9 cellular contexts compared by ENCODE assay signal in the genomic region with DNA sequence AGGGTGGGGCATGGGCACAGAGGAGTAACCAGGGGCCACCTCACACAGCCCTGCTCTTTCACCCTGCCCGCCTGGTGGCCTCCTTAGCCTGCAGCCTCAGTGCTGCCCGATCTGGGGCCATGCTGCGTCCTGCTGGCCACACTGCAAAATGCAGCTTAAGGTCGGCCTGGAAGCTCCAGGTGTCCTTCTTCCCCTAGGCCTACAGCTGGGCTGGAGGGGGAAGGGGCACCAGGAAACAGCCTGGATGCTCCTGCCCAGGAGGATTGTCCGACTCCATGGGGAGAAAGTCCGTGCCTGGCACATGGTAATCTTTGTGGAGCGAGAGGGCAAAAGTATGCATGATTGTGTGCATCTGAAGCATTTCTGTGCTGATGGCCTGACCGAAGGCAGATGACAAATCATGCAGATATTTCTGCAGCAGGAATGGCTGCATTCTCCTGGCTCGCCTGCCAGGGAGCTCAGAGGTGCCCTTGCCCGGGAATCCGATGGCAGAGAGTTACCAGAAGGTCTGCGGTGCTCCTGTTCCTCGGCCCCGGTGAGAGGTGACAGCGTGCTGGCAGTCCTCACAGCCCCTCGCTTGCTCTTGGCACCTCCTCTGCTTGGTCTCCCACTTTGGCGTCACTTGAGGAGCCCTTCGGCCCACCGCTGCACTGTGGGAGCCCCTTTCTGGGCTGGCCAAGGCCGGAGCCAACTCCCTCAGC. TPM values are rescaled to one million over a fixed set of nuclear protein-coding genes. Genes with fewer than 3 reads are reported as not detected.
DNase-seq lines count a peak whose midpoint lies in the region; ATAC-seq and TF ChIP-seq lines count a peak whose summit lies in the region.
"Had no signal": no experiment of that assay in that cellular context is flagged by ENCODE, and none has a peak within 500 bp of the region (broad histone marks: within the 10 kb centered on the region; RNA-seq: fewer than 3 reads in every experiment).

No MANE protein-coding gene starts in this region.

- ATAC-seq in heart left ventricle, result peak in 3 of 4 donors; percentile 50 to 72 (median 65)
- ATAC-seq in HG02970 (IDR thresholded peaks at IDR 0.05; ENCODE audit: low FRiP score, unreplicated experiment), result no peak
- ATAC-seq in GM18498 (IDR thresholded peaks at IDR 0.05; ENCODE audit: unreplicated experiment), result no peak

- 0 out of 22 replicates have a peak overlapping the region, but pooled peaks of 1 of the 11 experiments have one; percentile 36 for H3K9ac ChIP-seq in BLaER1 treated with 17β-estradiol and CSF1 and Interleukin-3, amounts not matched to agents 10 nM and 100 nM

- peak; percentile 37 for DNase-seq in SW480 (ENCODE audit: low spot score)
- DNase-seq in heart left ventricle, result peak in 1 of 5 donors; percentile 61
- no peak for DNase-seq in type B pancreatic cell (ENCODE audit: extremely low spot score, unreplicated experiment)
- DNase-seq in kidney glomerular epithelial cell (lab: John Stamatoyannopoulos, UW), result no peak

- WGBS in heart left ventricle, 4 donors, result 56 to 78% (median 64%) methylated on average over 14 to 20 of the region's 20 CpGs

- peak overlapping the region in 1 of 11 experiments; percentile 57; a peak in 1 of 22 replicates for H3K27ac ChIP-seq in BLaER1 treated with 17β-estradiol and CSF1 and Interleukin-3, amounts not matched to agents 10 nM and 100 nM
- H3K27ac ChIP-seq in HEK293 (ENCODE audit: extremely low read depth, low read depth, low read length), result no peak overlapping the region
- no peak overlapping the region for H3K27ac ChIP-seq in heart left ventricle

- H4K20me1 ChIP-seq in BLaER1 treated with 17β-estradiol and CSF1 and Interleukin-3, amounts not matched to agents 10 nM and 100 nM, result no peaks in the 10 kb centered on the region

- intact Hi-C loops in heart left ventricle (cut with DNase I), result no loop called here

- peaks cover 4% of the 10 kb centered on the region for H3K27me3 Mint-ChIP-seq in type B pancreatic cell

- no peak overlapping the region for H3K4me3 Mint-ChIP-seq in type B pancreatic cell

- peaks cover 33 to 69% (median 64%) of the 10 kb centered on the region in 10 experiments for H3K4me1 ChIP-seq in BLaER1 treated with 17β-estradiol and CSF1 and Interleukin-3, amounts not matched to agents 10 nM and 100 nM
- H3K4me1 ChIP-seq in HEK293 (ENCODE audit: control insufficient read depth, insufficient read depth, low read length), result no peaks in the 10 kb centered on the region
- H3K4me1 ChIP-seq in heart left ventricle, result peaks cover 0 to 7% (median 0%) of the 10 kb centered on the region in 12 donors

- H3K4me3 ChIP-seq in BLaER1 treated with 17β-estradiol and CSF1 and Interleukin-3, amounts not matched to agents 10 nM and 100 nM, result no peak overlapping the region
- H3K4me3 ChIP-seq in HEK293 (ENCODE audit: low read depth, low read length), result no peak overlapping the region
- no peak overlapping the region for H3K4me3 ChIP-seq in heart left ventricle

- POLR2A ChIA-PET in HEK293 (lab: Yijun Ruan, JAX), result no interaction called here

- no peaks in the 10 kb centered on the region for H3K9me3 Mint-ChIP-seq in type B pancreatic cell
- H3K9me3 Mint-ChIP-seq: IgD-negative memory B cell had no signal

- no peaks in the 10 kb centered on the region; a peak in 2 of 22 replicates for H3K36me3 ChIP-seq in BLaER1 treated with 17β-estradiol and CSF1 and Interleukin-3, amounts not matched to agents 10 nM and 100 nM
- H3K36me3 ChIP-seq in HEK293 (ENCODE audit: control insufficient read depth in 2 of 2, insufficient read depth in 1 of 2, low read length in 2 of 2) (no peaks in the 10 kb centered on the region), heart left ventricle (no peaks in the 10 kb centered on the region)

- no peaks in the 10 kb centered on the region for H3K4me1 Mint-ChIP-seq in type B pancreatic cell (ENCODE audit: unreplicated experiment)

- H3K27me3 ChIP-seq in BLaER1 treated with 17β-estradiol and CSF1 and Interleukin-3, amounts not matched to agents 10 nM and 100 nM, result no peaks in the 10 kb centered on the region
- no peaks in the 10 kb centered on the region for H3K27me3 ChIP-seq in heart left ventricle

- no peak for TF ChIP-seq POLR2A in heart left ventricle (IDR thresholded peaks at IDR 0.05)

- H3K4me2 ChIP-seq in BLaER1 treated with 17β-estradiol and CSF1 and Interleukin-3, amounts not matched to agents 10 nM and 100 nM, result peak overlapping the region; percentile 46 to 91 (median 69); a peak in 20 of 22 replicates

- no peak overlapping the region for H3K27ac Mint-ChIP-seq in type B pancreatic cell
- H3K27ac Mint-ChIP-seq: IgD-negative memory B cell had no signal

- peaks cover 13 to 18% (median 15%) of the 10 kb centered on the region in 11 experiments for H3K9me3 ChIP-seq in BLaER1 treated with 17β-estradiol and CSF1 and Interleukin-3, amounts not matched to agents 10 nM and 100 nM (replicated peaks in 1 of 11)
- H3K9me3 ChIP-seq in HEK293 (ENCODE audit: control insufficient read depth, insufficient read depth, low read depth, low read length) (no peaks in the 10 kb centered on the region), heart left ventricle (no peaks in the 10 kb centered on the region)

- TF ChIP-seq CTCF in HEK293 (tag by site-specific recombination; IDR thresholded peaks at IDR 0.05) (peak; percentile 77), heart left ventricle (IDR thresholded peaks at IDR 0.05) (peak in 4 of 12 donors; percentile 9 to 25 (median 14)), type B pancreatic cell (conservative IDR thresholded peaks at IDR 0.05) (peak; percentile 70)

- no peaks in the 10 kb centered on the region for H3K36me3 Mint-ChIP-seq in type B pancreatic cell
- H3K36me3 Mint-ChIP-seq: IgD-negative memory B cell had no signal

- CTCF ChIA-PET in HEK293 (lab: Yijun Ruan, JAX), result interaction anchor here (0.6 to 5.2 kb wide), 10 partner anchors 9 to 465 kb away, joined by 3 to 49 read pairs (median 4); no protein-coding TSS in a partner anchor

TF ChIP-seq in HEK293, 187 proteins besides CTCF, POLR2A, EP300 and RAD21:
- TF ChIP-seq, protein P1, sequence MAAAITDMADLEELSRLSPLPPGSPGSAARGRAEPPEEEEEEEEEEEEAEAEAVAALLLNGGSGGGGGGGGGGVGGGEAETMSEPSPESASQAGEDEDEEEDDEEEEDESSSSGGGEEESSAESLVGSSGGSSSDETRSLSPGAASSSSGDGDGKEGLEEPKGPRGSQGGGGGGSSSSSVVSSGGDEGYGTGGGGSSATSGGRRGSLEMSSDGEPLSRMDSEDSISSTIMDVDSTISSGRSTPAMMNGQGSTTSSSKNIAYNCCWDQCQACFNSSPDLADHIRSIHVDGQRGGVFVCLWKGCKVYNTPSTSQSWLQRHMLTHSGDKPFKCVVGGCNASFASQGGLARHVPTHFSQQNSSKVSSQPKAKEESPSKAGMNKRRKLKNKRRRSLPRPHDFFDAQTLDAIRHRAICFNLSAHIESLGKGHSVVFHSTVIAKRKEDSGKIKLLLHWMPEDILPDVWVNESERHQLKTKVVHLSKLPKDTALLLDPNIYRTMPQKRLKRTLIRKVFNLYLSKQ (tag by site-specific recombination; IDR thresholded peaks at IDR 0.05; ENCODE audit: borderline replicate concordance), result no peak
- TF ChIP-seq KLF16 (tag by site-specific recombination; IDR thresholded peaks at IDR 0.05) (no peak), ZNF660 (tag by site-specific recombination; IDR thresholded peaks at IDR 0.05) (no peak), ZNF629 (tag by site-specific recombination; IDR thresholded peaks at IDR 0.05) (no peak), ZNF214 (tag by site-specific recombination; IDR thresholded peaks at IDR 0.05; ENCODE audit: borderline replicate concordance) (no peak), ZNF394 (tag by site-specific recombination; IDR thresholded peaks at IDR 0.05; ENCODE audit: borderline replicate concordance) (no peak)
- TF ChIP-seq, protein P2, sequence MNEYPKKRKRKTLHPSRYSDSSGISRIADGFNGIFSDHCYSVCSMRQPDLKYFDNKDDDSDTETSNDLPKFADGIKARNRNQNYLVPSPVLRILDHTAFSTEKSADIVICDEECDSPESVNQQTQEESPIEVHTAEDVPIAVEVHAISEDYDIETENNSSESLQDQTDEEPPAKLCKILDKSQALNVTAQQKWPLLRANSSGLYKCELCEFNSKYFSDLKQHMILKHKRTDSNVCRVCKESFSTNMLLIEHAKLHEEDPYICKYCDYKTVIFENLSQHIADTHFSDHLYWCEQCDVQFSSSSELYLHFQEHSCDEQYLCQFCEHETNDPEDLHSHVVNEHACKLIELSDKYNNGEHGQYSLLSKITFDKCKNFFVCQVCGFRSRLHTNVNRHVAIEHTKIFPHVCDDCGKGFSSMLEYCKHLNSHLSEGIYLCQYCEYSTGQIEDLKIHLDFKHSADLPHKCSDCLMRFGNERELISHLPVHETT (tag by site-specific recombination; IDR thresholded peaks at IDR 0.05), result no peak

RNA-seq across cellular contexts. Expression of a gene that starts 12.8 kb away (rescaled TPM):
- not detected for total RNA-seq in heart left ventricle
- not detected for polyA plus RNA-seq in heart left ventricle
- total RNA-seq in type B pancreatic cell (ENCODE audit: low replicate concordance), result 0.27 and 1.5 TPM in 2 replicates
- polyA plus RNA-seq: IgD-negative memory B cell had no signal

RNA-seq across cellular contexts. Expression of a gene that starts 40.9 kb away (rescaled TPM):
- total RNA-seq in heart left ventricle, result not detected
- polyA plus RNA-seq in heart left ventricle, result not detected
- 0.14 and 0.88 TPM in 2 replicates for total RNA-seq in type B pancreatic cell (ENCODE audit: low replicate concordance)
- polyA plus RNA-seq: IgD-negative memory B cell had no signal

Comparison
In these comparisons a context has a peak if more than half of its experiments do, and no peak if none do; other contexts are left out.
1. ATAC-seq: peak in heart left ventricle (3 of 4); none in HG02970 (single experiment) and GM18498 (single experiment).